In genomic region chr6:148758492-148758891, GRCh38 we compare ENCODE assay signal across 7 cellular contexts.
DNase-seq lines count a peak whose midpoint lies in the region; ATAC-seq and FAIRE-seq lines count a peak whose summit lies in the region.

No MANE protein-coding gene starts in this region.

- peaks cover 22% of the 10 kb centered on the region for H3K36me3 Mint-ChIP-seq in central memory CD8-positive, alpha-beta T cell (ENCODE audit: insufficient read depth)
- H3K36me3 Mint-ChIP-seq in stimulated activated naive B cell treated with anti-CD40 and anti-IgM and Interleukin-4, amounts not matched to agents 10 μg/mL and 1 μg/mL and 100 μg/mL, for 72 hours = peaks cover 12 to 14% of the 10 kb centered on the region in 2 donors

- no peak for FAIRE-seq in urothelium cell line (lab: Jason Lieb, UNC)

- no peaks in the 10 kb centered on the region for H3K9me3 Mint-ChIP-seq in central memory CD8-positive, alpha-beta T cell
- peaks cover 7 to 8% of the 10 kb centered on the region in 2 donors for H3K9me3 Mint-ChIP-seq in stimulated activated naive B cell treated with anti-CD40 and anti-IgM and Interleukin-4, amounts not matched to agents 10 μg/mL and 1 μg/mL and 100 μg/mL, for 72 hours

- DNase-seq in Kasumi-1 (lab: John Stamatoyannopoulos, UW) (peak; percentile 95 to 96), HPDE6-E6E7 (ENCODE audit: extremely low spot score) (no peak), urothelium cell line (ENCODE audit: low spot score) (no peak)
- peak; percentile 19 to 49 for DNase-seq in central memory CD8-positive, alpha-beta T cell (ENCODE audit: low spot score in 2 of 2)
- DNase-seq in stimulated activated naive B cell treated with anti-CD40 and anti-IgM and Interleukin-4, amounts not matched to agents 10 μg/mL and 1 μg/mL and 100 μg/mL, for 72 hours = peak; percentile 91

- H3K4me3 Mint-ChIP-seq in central memory CD8-positive, alpha-beta T cell = peak overlapping the region; percentile 61
- peak overlapping the region; percentile 34 to 67 for H3K4me3 Mint-ChIP-seq in stimulated activated naive B cell treated with anti-CD40 and anti-IgM and Interleukin-4, amounts not matched to agents 10 μg/mL and 1 μg/mL and 100 μg/mL, for 72 hours

- H3K27me3 Mint-ChIP-seq in central memory CD8-positive, alpha-beta T cell = no peaks in the 10 kb centered on the region
- no peaks in the 10 kb centered on the region for H3K27me3 Mint-ChIP-seq in stimulated activated naive B cell treated with anti-CD40 and anti-IgM and Interleukin-4, amounts not matched to agents 10 μg/mL and 1 μg/mL and 100 μg/mL, for 72 hours

- peaks cover 61% of the 10 kb centered on the region for H3K4me1 Mint-ChIP-seq in central memory CD8-positive, alpha-beta T cell
- H3K4me1 Mint-ChIP-seq in stimulated activated naive B cell treated with anti-CD40 and anti-IgM and Interleukin-4, amounts not matched to agents 10 μg/mL and 1 μg/mL and 100 μg/mL, for 72 hours = peaks cover 46 to 74% of the 10 kb centered on the region in 2 donors

- H3K27ac Mint-ChIP-seq in central memory CD8-positive, alpha-beta T cell (ENCODE audit: low read depth) = peak overlapping the region; percentile 98
- H3K27ac Mint-ChIP-seq in stimulated activated naive B cell treated with anti-CD40 and anti-IgM and Interleukin-4, amounts not matched to agents 10 μg/mL and 1 μg/mL and 100 μg/mL, for 72 hours = peak overlapping the region; percentile 98

- ATAC-seq in GM18861 (IDR thresholded peaks at IDR 0.05; ENCODE audit: unreplicated experiment) (peak; percentile 68), GM21737 (IDR thresholded peaks at IDR 0.05; ENCODE audit: unreplicated experiment) (peak; percentile 69)
- peak; percentile 13 for ATAC-seq in central memory CD8-positive, alpha-beta T cell (replicated peaks; ENCODE audit: extremely low read depth, poor library complexity, severe bottlenecking)
- peak; percentile 70 to 74 for ATAC-seq in stimulated activated naive B cell treated with anti-CD40 and anti-IgM and Interleukin-4, amounts not matched to agents 10 μg/mL and 1 μg/mL and 100 μg/mL, for 72 hours (replicated peaks)

Comparison
In these comparisons a context has a peak if more than half of its experiments do, and no peak if none do; other contexts are left out.
1. ATAC-seq: peak in every context shown above with its lines; median percentile 72 in stimulated activated naive B cell treated with anti-CD40 and anti-IgM and Interleukin-4, amounts not matched to agents 10 μg/mL and 1 μg/mL and 100 μg/mL, for 72 hours; 69 in GM21737; 68 in GM18861; 13 in central memory CD8-positive, alpha-beta T cell.
2. DNase-seq: peak in Kasumi-1 (2 of 2), central memory CD8-positive, alpha-beta T cell (2 of 2) and stimulated activated naive B cell treated with anti-CD40 and anti-IgM and Interleukin-4, amounts not matched to agents 10 μg/mL and 1 μg/mL and 100 μg/mL, for 72 hours (single experiment); none in HPDE6-E6E7 (single experiment) and urothelium cell line (single experiment).